ENCODE assay signal across 9 cellular contexts in genomic region chr19:45040059-45040767, GRCh38. TPM values are rescaled to one million over a fixed set of nuclear protein-coding genes. Genes with fewer than 3 reads are reported as not detected.
DNase-seq lines count a peak whose midpoint lies in the region; ATAC-seq, FAIRE-seq and TF ChIP-seq lines count a peak whose summit lies in the region.
"Had no signal": no experiment of that assay in that cellular context is flagged by ENCODE, and none has a peak within 500 bp of the region (broad histone marks: within the 10 kb centered on the region; RNA-seq: fewer than 3 reads in every experiment).

No MANE protein-coding gene starts in this region.

- TF ChIP-seq POLR2A in A549 (IDR thresholded peaks at IDR 0.05; ENCODE audit: low read length), result no peak

- POLR2A ChIA-PET in A549 (lab: Yijun Ruan, JAX), result interaction anchor here (1.0 to 2.3 kb wide), 2 partner anchors 9 to 86 kb away, joined by 5 to 12 read pairs; partner anchors contain the start of gene CLPTM1
- POLR2A ChIA-PET in RWPE1 (lab: Yijun Ruan, JAX; ENCODE audit: low non-redundant PET), result no interaction called here

- H3K4me3 ChIP-seq in A549, result peak overlapping the region; percentile 72
- H3K4me3 ChIP-seq in HUES64 (ENCODE audit: low read length), result peak overlapping the region; percentile 96
- H3K4me3 ChIP-seq in astrocyte (ENCODE audit: insufficient read depth, low read depth, low read length), result peak overlapping the region; percentile 89

- H3K36me3 Mint-ChIP-seq in astrocyte (ENCODE audit: low read depth, unreplicated experiment) (peaks cover 18% of the 10 kb centered on the region), mesothelial cell of epicardium (peaks cover 16% of the 10 kb centered on the region)

- H3K27me3 ChIP-seq in HUES64 (ENCODE audit: insufficient read depth, low read length), result no peaks in the 10 kb centered on the region
- H3K27me3 ChIP-seq in astrocyte (ENCODE audit: insufficient read depth, low read length), result no peaks in the 10 kb centered on the region

- H3K9me3 Mint-ChIP-seq in astrocyte (ENCODE audit: unreplicated experiment), result no peaks in the 10 kb centered on the region
- H3K9me3 Mint-ChIP-seq in mesothelial cell of epicardium, result no peaks in the 10 kb centered on the region

- H3K9me3 ChIP-seq in A549 (no peaks in the 10 kb centered on the region), HUES64 (ENCODE audit: insufficient read depth, low read depth, low read length) (no peaks in the 10 kb centered on the region), astrocyte (ENCODE audit: insufficient read depth, low read depth, low read length) (no peaks in the 10 kb centered on the region)

- peak overlapping the region; percentile 91 for H3K4me3 Mint-ChIP-seq in astrocyte (ENCODE audit: unreplicated experiment)
- peak overlapping the region; percentile 88 for H3K4me3 Mint-ChIP-seq in mesothelial cell of epicardium

- H3K4me2 ChIP-seq in A549 (peak overlapping the region; percentile 85), astrocyte (ENCODE audit: low read length) (peak overlapping the region; percentile 98)

- H3K4me1 ChIP-seq in A549 (peaks cover 11% of the 10 kb centered on the region), HUES64 (ENCODE audit: insufficient read depth, low read length) (no peaks in the 10 kb centered on the region), astrocyte (ENCODE audit: insufficient read depth, low read length) (peaks cover 11% of the 10 kb centered on the region)

- TF ChIP-seq RAD21 in A549 (conservative IDR thresholded peaks at IDR 0.05 in 1 of 2, IDR thresholded peaks at IDR 0.05 in 1 of 2), result no peak

- H3K9ac ChIP-seq in HUES64 (ENCODE audit: low read depth, low read length) (no peak overlapping the region), astrocyte (ENCODE audit: low read length) (peak overlapping the region; percentile 99)

- FAIRE-seq in A549 (lab: Jason Lieb, UNC) (no peak), astrocyte (lab: Jason Lieb, UNC) (no peak)

- TF ChIP-seq CTCF in A549 (IDR thresholded peaks at IDR 0.05) (no peak), astrocyte (IDR thresholded peaks at IDR 0.05; ENCODE audit: insufficient read depth, low read depth, low read length) (no peak), mesothelial cell of epicardium (IDR thresholded peaks at IDR 0.05; ENCODE audit: unreplicated experiment) (no peak), RWPE1 (conservative IDR thresholded peaks at IDR 0.05; ENCODE audit: low read depth) (no peak)

- WGBS in A549 (ENCODE audit: missing lambda C conversion rate), result 78% methylated on average over 19 of the region's 19 CpGs
- WGBS in HUES64, result 92% methylated on average over 19 of the region's 19 CpGs

- peaks cover 50% of the 10 kb centered on the region for H4K20me1 ChIP-seq in astrocyte (ENCODE audit: insufficient read depth, low read length)

- CTCF ChIA-PET in A549 (lab: Yijun Ruan, JAX) (interaction anchor here (0.9 to 10.8 kb wide), 14 partner anchors 11 to 196 kb away, joined by 3 to 152 read pairs (median 4); no protein-coding TSS in a partner anchor), RWPE1 (lab: Yijun Ruan, JAX) (no interaction called here)

- H3K4me1 Mint-ChIP-seq in astrocyte (ENCODE audit: low read depth, unreplicated experiment) (peaks cover 14% of the 10 kb centered on the region), mesothelial cell of epicardium (peaks cover 20% of the 10 kb centered on the region)

- H3K36me3 ChIP-seq in HUES64 (ENCODE audit: insufficient read depth, low read length) (peaks cover 59% of the 10 kb centered on the region), astrocyte (ENCODE audit: insufficient read depth, low read length) (peaks cover 29% of the 10 kb centered on the region)

- H3K27me3 Mint-ChIP-seq in astrocyte (ENCODE audit: low read depth, unreplicated experiment) (no peaks in the 10 kb centered on the region), mesothelial cell of epicardium (ENCODE audit: low read depth) (no peaks in the 10 kb centered on the region)

- H2AFZ ChIP-seq in astrocyte (ENCODE audit: low read depth, low read length), result no peak overlapping the region

- ATAC-seq in A549, result no peak

- TF ChIP-seq EP300 in A549 (IDR thresholded peaks at IDR 0.05), result no peak

- DNase-seq in A549 (ENCODE audit: low read depth in 1 of 2, low spot score in 1 of 2), result no peak
- no peak for DNase-seq in astrocyte (ENCODE audit: low read depth)
- no peak for DNase-seq in mesothelial cell of epicardium (ENCODE audit: low spot score in 2 of 2, unreplicated experiment in 2 of 2)
- DNase-seq in GM19238 (ENCODE audit: insufficient read length, low spot score), result no peak
- DNase-seq in DMS153 (lab: John Stamatoyannopoulos, UW), result no peak
- DNase-seq in RWPE1 (ENCODE audit: low spot score), result no peak
- DNase-seq in NCI-H146 treated with DMSO at 0.1 percent for 48 hours (lab: John Stamatoyannopoulos, UW; ENCODE audit: unreplicated experiment), result no peak
- DNase-seq: NCI-H2107 had no signal

- peak overlapping the region; percentile 15 for H3K27ac Mint-ChIP-seq in astrocyte (ENCODE audit: unreplicated experiment)
- peak overlapping the region; percentile 61 for H3K27ac Mint-ChIP-seq in mesothelial cell of epicardium

- H3K79me2 ChIP-seq in astrocyte (ENCODE audit: insufficient read depth, low read length), result peaks cover 60% of the 10 kb centered on the region

- H3K27ac ChIP-seq in A549, result no peak overlapping the region
- H3K27ac ChIP-seq in HUES64 (ENCODE audit: low read depth, low read length), result no peak overlapping the region
- no peak overlapping the region for H3K27ac ChIP-seq in astrocyte (ENCODE audit: low read depth, low read length)
- H3K27ac ChIP-seq in RWPE1, result no peak overlapping the region

TF ChIP-seq in A549, 52 proteins besides CTCF, POLR2A, EP300 and RAD21:
- TF ChIP-seq JUN (IDR thresholded peaks at IDR 0.05) (0 out of 5 replicates have a peak, but pooled peaks of 1 of the 2 experiments have one; percentile 23), FOSB (CRISPR knock-in tag; IDR thresholded peaks at IDR 0.05) (no peak), ESRRA (IDR thresholded peaks at IDR 0.05; ENCODE audit: borderline replicate concordance, low read length) (no peak)

RNA-seq across cellular contexts. Expression of gene CLASRP, which starts 1.4 kb away (rescaled TPM):
- 30.7 and 39.0 TPM in 2 replicates for polyA plus RNA-seq in A549 (2011; rRNA removed)
- polyA plus RNA-seq in A549 (2012; cell fraction: cytosol; rRNA removed), result 38.3 and 40.7 TPM in 2 replicates
- polyA plus RNA-seq in A549 (2012; cell fraction: nucleus; rRNA removed), result 229 and 279 TPM in 2 replicates
- polyA plus RNA-seq in A549 (2017; fragmentation: RNase III; extraction: RNeasy Plus Mini Kit Qiagen cat#74134 plus additional on column Dnase treatment), result 74.8 to 93.7 TPM (median 86.4 TPM) in 3 replicates
- polyA minus RNA-seq in A549 (2011; rRNA and poly(A)+ RNA removed), result 36.0 and 38.2 TPM in 2 replicates
- polyA plus RNA-seq in HUES64 (2013, experiment 1 of 2), result 37.6 TPM
- polyA plus RNA-seq in HUES64 (2013, experiment 2 of 2), result 32.8 TPM
- 45.5 and 45.9 TPM in 2 replicates for total RNA-seq in astrocyte
- 132 to 133 TPM (median 133 TPM) in 3 replicates for total RNA-seq in mesothelial cell of epicardium

RNA-seq across cellular contexts. Expression of gene ZNF296, which starts 36.1 kb away (rescaled TPM):
- polyA plus RNA-seq in A549 (2011; rRNA removed) (0.25 and 0.34 TPM in 2 replicates), A549 (2017; fragmentation: RNase III; extraction: RNeasy Plus Mini Kit Qiagen cat#74134 plus additional on column Dnase treatment) (2.7 to 3.6 TPM (median 3.4 TPM) in 3 replicates)
- 2.7 and 3.7 TPM in 2 replicates for polyA plus RNA-seq in A549 (2012; cell fraction: cytosol; rRNA removed)
- 4.6 and 8.2 TPM in 2 replicates for polyA plus RNA-seq in A549 (2012; cell fraction: nucleus; rRNA removed)
- polyA minus RNA-seq in A549 (2011; rRNA and poly(A)+ RNA removed), result 0.50 and 0.73 TPM in 2 replicates
- 5.6 TPM for polyA plus RNA-seq in HUES64 (2013, experiment 1 of 2)
- polyA plus RNA-seq in HUES64 (2013, experiment 2 of 2), result 5.3 TPM
- total RNA-seq in astrocyte (3.0 and 3.1 TPM in 2 replicates), mesothelial cell of epicardium (0.99 to 1.1 TPM (median 1.1 TPM) in 3 replicates)

RNA-seq across cellular contexts. Expression of gene GEMIN7, which starts 38.8 kb away (rescaled TPM):
- polyA plus RNA-seq in A549 (2011; rRNA removed) (42.2 and 49.2 TPM in 2 replicates), A549 (2017; fragmentation: RNase III; extraction: RNeasy Plus Mini Kit Qiagen cat#74134 plus additional on column Dnase treatment) (75.3 to 86.0 TPM (median 79.4 TPM) in 3 replicates)
- polyA plus RNA-seq in A549 (2012; cell fraction: cytosol; rRNA removed), result 86.7 and 115 TPM in 2 replicates
- polyA plus RNA-seq in A549 (2012; cell fraction: nucleus; rRNA removed), result 97.2 and 109 TPM in 2 replicates
- 23.2 and 33.1 TPM in 2 replicates for polyA minus RNA-seq in A549 (2011; rRNA and poly(A)+ RNA removed)
- 42.7 TPM for polyA plus RNA-seq in HUES64 (2013, experiment 1 of 2)
- 45.1 TPM for polyA plus RNA-seq in HUES64 (2013, experiment 2 of 2)
- total RNA-seq in astrocyte (44.8 and 46.0 TPM in 2 replicates), mesothelial cell of epicardium (24.2 to 27.5 TPM (median 24.4 TPM) in 3 replicates)

RNA-seq across cellular contexts. Expression of gene RELB, which starts 38.9 kb away (rescaled TPM):
- 7.5 and 8.1 TPM in 2 replicates for polyA plus RNA-seq in A549 (2011; rRNA removed)
- 21.2 and 28.8 TPM in 2 replicates for polyA plus RNA-seq in A549 (2012; cell fraction: cytosol; rRNA removed)
- 35.3 and 41.2 TPM in 2 replicates for polyA plus RNA-seq in A549 (2012; cell fraction: nucleus; rRNA removed)
- 9.6 to 15.1 TPM (median 9.6 TPM) in 3 replicates for polyA plus RNA-seq in A549 (2017; fragmentation: RNase III; extraction: RNeasy Plus Mini Kit Qiagen cat#74134 plus additional on column Dnase treatment)
- 9.0 and 11.3 TPM in 2 replicates for polyA minus RNA-seq in A549 (2011; rRNA and poly(A)+ RNA removed)
- polyA plus RNA-seq in HUES64 (2013, experiment 1 of 2), result 6.9 TPM
- 7.2 TPM for polyA plus RNA-seq in HUES64 (2013, experiment 2 of 2)
- 12.8 and 14.0 TPM in 2 replicates for total RNA-seq in astrocyte
- total RNA-seq in mesothelial cell of epicardium, result 18.5 to 20.8 TPM (median 18.7 TPM) in 3 replicates

RNA-seq across cellular contexts. Expression of gene PPP1R37, which starts 52.8 kb away (rescaled TPM):
- polyA plus RNA-seq in A549 (2011; rRNA removed), result 7.6 and 9.1 TPM in 2 replicates
- 22.2 and 27.1 TPM in 2 replicates for polyA plus RNA-seq in A549 (2012; cell fraction: cytosol; rRNA removed)
- 48.6 and 55.2 TPM in 2 replicates for polyA plus RNA-seq in A549 (2012; cell fraction: nucleus; rRNA removed)
- 18.7 to 21.9 TPM (median 21.8 TPM) in 3 replicates for polyA plus RNA-seq in A549 (2017; fragmentation: RNase III; extraction: RNeasy Plus Mini Kit Qiagen cat#74134 plus additional on column Dnase treatment)
- 15.4 and 15.8 TPM in 2 replicates for polyA minus RNA-seq in A549 (2011; rRNA and poly(A)+ RNA removed)
- polyA plus RNA-seq in HUES64 (2013, experiment 1 of 2), result 16.3 TPM
- 14.6 TPM for polyA plus RNA-seq in HUES64 (2013, experiment 2 of 2)
- total RNA-seq in astrocyte, result 29.1 and 29.2 TPM in 2 replicates
- 36.2 to 40.7 TPM (median 38.9 TPM) in 3 replicates for total RNA-seq in mesothelial cell of epicardium
